Comparison of ENCODE assay signal across 8 cellular contexts in the genomic region with DNA sequence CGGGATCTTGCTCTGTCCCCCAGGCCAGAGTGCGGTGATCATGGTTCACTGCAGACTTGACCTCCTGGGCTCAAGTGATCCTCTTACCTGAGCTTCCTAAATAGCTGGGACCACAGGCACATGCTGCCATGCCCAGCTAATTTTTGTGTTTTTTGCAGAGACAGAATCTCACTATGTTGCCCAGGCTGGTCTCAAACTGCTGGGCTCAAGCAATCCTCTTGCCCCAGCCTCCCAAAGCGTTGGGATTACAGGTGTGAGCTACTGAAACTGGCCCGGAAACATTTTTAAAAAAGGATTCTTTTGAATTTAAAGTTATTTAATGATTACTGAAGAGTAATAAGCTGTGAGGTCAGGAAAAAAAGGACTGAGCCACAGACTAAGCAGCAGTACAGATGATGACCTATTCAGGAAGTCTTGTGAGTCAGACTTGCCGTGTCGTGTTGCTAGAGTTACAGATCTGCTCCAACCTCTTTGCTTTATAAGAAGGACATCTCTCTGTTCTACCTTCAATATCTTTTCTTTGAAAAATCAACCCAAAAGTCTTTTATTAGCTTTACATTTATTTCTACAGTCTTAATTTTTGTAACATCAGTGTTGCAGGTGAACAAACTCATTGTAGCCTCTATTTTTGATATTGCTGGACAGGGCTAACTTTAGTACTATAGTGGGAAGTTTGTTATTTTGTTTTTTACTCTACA.
DNase-seq lines count a peak whose midpoint lies in the region; ATAC-seq and TF ChIP-seq lines count a peak whose summit lies in the region.

No MANE protein-coding gene starts in this region.

- H3K4me3 Mint-ChIP-seq in mesothelial cell of epicardium = no peak overlapping the region
- H3K4me3 Mint-ChIP-seq in stimulated activated naive B cell treated with anti-CD40 and anti-IgM and Interleukin-4, amounts not matched to agents 10 μg/mL and 1 μg/mL and 100 μg/mL, for 72 hours = peak overlapping the region; percentile 22 to 56

- ATAC-seq in HG02981 (IDR thresholded peaks at IDR 0.05; ENCODE audit: unreplicated experiment) = peak; percentile 73
- ATAC-seq in stimulated activated naive B cell treated with anti-CD40 and anti-IgM and Interleukin-4, amounts not matched to agents 10 μg/mL and 1 μg/mL and 100 μg/mL, for 72 hours (replicated peaks) = peak; percentile 95
- ATAC-seq in HG02852 (IDR thresholded peaks at IDR 0.05; ENCODE audit: unreplicated experiment) = no peak
- ATAC-seq in GM21528 (IDR thresholded peaks at IDR 0.05; ENCODE audit: low FRiP score, unreplicated experiment) = no peak

- TF ChIP-seq CTCF in mesothelial cell of epicardium (IDR thresholded peaks at IDR 0.05; ENCODE audit: unreplicated experiment) = no peak

- H3K4me1 Mint-ChIP-seq in mesothelial cell of epicardium = peaks cover 11% of the 10 kb centered on the region
- H3K4me1 Mint-ChIP-seq in stimulated activated naive B cell treated with anti-CD40 and anti-IgM and Interleukin-4, amounts not matched to agents 10 μg/mL and 1 μg/mL and 100 μg/mL, for 72 hours = peaks cover 43 to 69% of the 10 kb centered on the region in 2 donors

- H3K27ac Mint-ChIP-seq in mesothelial cell of epicardium = peak overlapping the region; percentile 67
- H3K27ac Mint-ChIP-seq in stimulated activated naive B cell treated with anti-CD40 and anti-IgM and Interleukin-4, amounts not matched to agents 10 μg/mL and 1 μg/mL and 100 μg/mL, for 72 hours = peak overlapping the region; percentile 75

- no peaks in the 10 kb centered on the region for H3K9me3 Mint-ChIP-seq in mesothelial cell of epicardium
- H3K9me3 Mint-ChIP-seq in stimulated activated naive B cell treated with anti-CD40 and anti-IgM and Interleukin-4, amounts not matched to agents 10 μg/mL and 1 μg/mL and 100 μg/mL, for 72 hours = no peaks in the 10 kb centered on the region

- DNase-seq in COLO829 (ENCODE audit: low spot score) = peak; percentile 87
- DNase-seq in T-helper 9 cell = peak; percentile 43
- peak; percentile 81 for DNase-seq in astrocyte of the hippocampus (ENCODE audit: low read depth, low spot score)
- no peak for DNase-seq in mesothelial cell of epicardium (ENCODE audit: low spot score in 2 of 2, unreplicated experiment in 2 of 2)
- peak; percentile 42 for DNase-seq in stimulated activated naive B cell treated with anti-CD40 and anti-IgM and Interleukin-4, amounts not matched to agents 10 μg/mL and 1 μg/mL and 100 μg/mL, for 72 hours

- H3K36me3 Mint-ChIP-seq in mesothelial cell of epicardium = peaks cover 3% of the 10 kb centered on the region
- H3K36me3 Mint-ChIP-seq in stimulated activated naive B cell treated with anti-CD40 and anti-IgM and Interleukin-4, amounts not matched to agents 10 μg/mL and 1 μg/mL and 100 μg/mL, for 72 hours = peaks cover 28 to 55% of the 10 kb centered on the region in 2 donors

- H3K27me3 Mint-ChIP-seq in mesothelial cell of epicardium (ENCODE audit: low read depth) = no peaks in the 10 kb centered on the region
- no peaks in the 10 kb centered on the region for H3K27me3 Mint-ChIP-seq in stimulated activated naive B cell treated with anti-CD40 and anti-IgM and Interleukin-4, amounts not matched to agents 10 μg/mL and 1 μg/mL and 100 μg/mL, for 72 hours

Comparison
In these comparisons a context has a peak if more than half of its experiments do, and no peak if none do; other contexts are left out.
1. DNase-seq: peak in COLO829 (single experiment), T-helper 9 cell (single experiment), astrocyte of the hippocampus (single experiment) and stimulated activated naive B cell treated with anti-CD40 and anti-IgM and Interleukin-4, amounts not matched to agents 10 μg/mL and 1 μg/mL and 100 μg/mL, for 72 hours (single experiment); none in mesothelial cell of epicardium (0 of 2).
2. ATAC-seq: peak in HG02981 (single experiment) and stimulated activated naive B cell treated with anti-CD40 and anti-IgM and Interleukin-4, amounts not matched to agents 10 μg/mL and 1 μg/mL and 100 μg/mL, for 72 hours (2 of 2); none in HG02852 (single experiment) and GM21528 (single experiment).